ENCODE assay signal across 13 cellular contexts in genomic region chr10:68870061-68870460, GRCh38. TPM values are rescaled to one million over a fixed set of nuclear protein-coding genes. Genes with fewer than 3 reads are reported as not detected.
"Had no signal": no experiment of that assay in that cellular context is flagged by ENCODE, and none has a peak within 500 bp of the region (broad histone marks: within the 10 kb centered on the region; RNA-seq: fewer than 3 reads in every experiment).

No MANE protein-coding gene starts in this region.

- H3K36me3 ChIP-seq: tibial nerve had no signal

- DNase-seq: activated CD4-positive, alpha-beta memory T cell treated with anti-CD3 and anti-CD28 coated beads, Interleukin-2, amount 10 ng/mL, durations not matched to agents 7 days and 5 days; activated CD8-positive, alpha-beta memory T cell treated with anti-CD3 and anti-CD28 coated beads, Interleukin-2, amount 50 U/mL, for 48 hours; activated naive CD4-positive, alpha-beta T cell treated with Interleukin-2 at 50 U/mL for 16 hours; cortex of kidney; erythroblast; T-helper 9 cell had no signal

- H3K4me1 Mint-ChIP-seq: memory B cell had no signal

- H3K4me3 ChIP-seq: smooth muscle cell, tibial nerve had no signal

- H3K9me3 Mint-ChIP-seq: activated CD4-positive, alpha-beta memory T cell treated with anti-CD3 and anti-CD28 coated beads, Interleukin-2, amount 10 ng/mL, durations not matched to agents 7 days and 5 days; activated naive CD8-positive, alpha-beta T cell treated with anti-CD3 and anti-CD28 coated beads, Interleukin-2, amount 50 U/mL, for 24 hours had no signal

- H3K27me3 ChIP-seq: tibial nerve had no signal

- H3K9me3 ChIP-seq: tibial nerve had no signal

- H3K4me2 ChIP-seq: smooth muscle cell had no signal

- H3K27me3 Mint-ChIP-seq: activated CD4-positive, alpha-beta memory T cell treated with anti-CD3 and anti-CD28 coated beads, Interleukin-2, amount 10 ng/mL, durations not matched to agents 7 days and 5 days; activated CD4-positive, alpha-beta T cell treated with anti-CD3 and anti-CD28 coated beads for 36 hours; activated naive CD8-positive, alpha-beta T cell treated with anti-CD3 and anti-CD28 coated beads, Interleukin-2, amount 50 U/mL, for 24 hours had no signal

- H3K27ac Mint-ChIP-seq: activated CD4-positive, alpha-beta memory T cell treated with anti-CD3 and anti-CD28 coated beads, Interleukin-2, amount 10 ng/mL, durations not matched to agents 7 days and 5 days; memory B cell had no signal

- H3K4me3 Mint-ChIP-seq: activated CD4-positive, alpha-beta memory T cell treated with anti-CD3 and anti-CD28 coated beads, Interleukin-2, amount 10 ng/mL, durations not matched to agents 7 days and 5 days; activated CD4-positive, alpha-beta T cell treated with anti-CD3 and anti-CD28 coated beads for 36 hours; activated naive CD8-positive, alpha-beta T cell treated with anti-CD3 and anti-CD28 coated beads, Interleukin-2, amount 50 U/mL, for 24 hours; activated T-helper 1 cell treated with anti-CD3 and anti-CD28 coated beads, Interleukin-12 subunit alpha, Interleukin-12 subunit beta, Interleukin-2, Interleukin-4 antibody, amounts not matched to agents 30 ng/mL and 10 ng/mL and 1 ng/mL, durations not matched to agents 14 hours and 24 hours and 36 hours; memory B cell had no signal

- H3K27ac ChIP-seq: VCaP had no signal

RNA-seq across cellular contexts. Expression of gene STOX1, which starts 42.7 kb away (rescaled TPM):
- total RNA-seq: smooth muscle cell had no signal
